ENCODE assay signal across 8 cellular contexts in genomic region chr6:151240861-151241642, GRCh38. TPM values are rescaled to one million over a fixed set of nuclear protein-coding genes. Genes with fewer than 3 reads are reported as not detected.
DNase-seq lines count a peak whose midpoint lies in the region; ATAC-seq, FAIRE-seq and TF ChIP-seq lines count a peak whose summit lies in the region.

No MANE protein-coding gene starts in this region.

- H3K4me3 ChIP-seq in heart right ventricle (peak overlapping the region; percentile 68 to 94 (median 77)), pancreas (peak overlapping the region; percentile 34 to 61 (median 37))

- DNase-seq in EL (peak; percentile 73), NCI-H1417 treated with DMSO at 0.1 percent for 48 hours (lab: John Stamatoyannopoulos, UW) (peak; percentile 41), heart right ventricle (peak; percentile 29 to 38), pancreas (peak; percentile 9 to 72 (median 37)), Kasumi-1 (lab: John Stamatoyannopoulos, UW) (no peak)

- intact Hi-C loops in heart right ventricle (cut with DNase I) (loop anchor here in 8 of 10 donors (2.0 to 10.0 kb wide), 8 partner anchors 56 to 226 kb away; no protein-coding TSS in a partner anchor), pancreas (cut with DNase I) (no loop called here)

- H3K27me3 ChIP-seq in heart right ventricle (peaks cover 0 to 57% (median 7%) of the 10 kb centered on the region in 7 donors), pancreas (peaks cover 0 to 4% (median 1%) of the 10 kb centered on the region in 4 donors)

- no peak for FAIRE-seq in pancreas (lab: Jason Lieb, UNC)

- 1% methylated on average over 63 of the region's 63 CpGs for WGBS in adipose tissue, 3 donors
- 1% methylated on average over 63 of the region's 63 CpGs for WGBS in heart right ventricle, 2 donors
- 2% methylated on average over 39 to 63 of the region's 63 CpGs for WGBS in pancreas, 2 donors

- no peaks in the 10 kb centered on the region for H3K9me3 ChIP-seq in heart right ventricle
- H3K9me3 ChIP-seq in pancreas, result no peaks in the 10 kb centered on the region

- H3K4me1 ChIP-seq in heart right ventricle, result peaks cover 4 to 32% (median 11%) of the 10 kb centered on the region in 9 donors
- H3K4me1 ChIP-seq in pancreas, result peaks cover 0 to 6% (median 0%) of the 10 kb centered on the region in 3 donors

- no peaks in the 10 kb centered on the region for H3K36me3 ChIP-seq in heart right ventricle
- H3K36me3 ChIP-seq in pancreas, result no peaks in the 10 kb centered on the region

- TF ChIP-seq CTCF in heart right ventricle (IDR thresholded peaks at IDR 0.05) (no peak), pancreas (IDR thresholded peaks at IDR 0.05) (no peak)

- H3K27ac ChIP-seq in adipose tissue (ENCODE audit: low read depth, low read length) (peak overlapping the region; percentile 72), heart right ventricle (peak overlapping the region; percentile 77 to 89 (median 84)), pancreas (peak overlapping the region in 2 of 4 donors; percentile 30 to 35)

- ATAC-seq in heart right ventricle, result peak; percentile 38 to 70 (median 45)
- peak; percentile 56 to 75 (median 74) for ATAC-seq in pancreas
- no peak for ATAC-seq in HG02973 (IDR thresholded peaks at IDR 0.05; ENCODE audit: unreplicated experiment)
- ATAC-seq in GM21737 (IDR thresholded peaks at IDR 0.05; ENCODE audit: unreplicated experiment), result no peak

RNA-seq across cellular contexts. Expression of gene AKAP12, which starts 1.3 kb away (rescaled TPM):
- polyA plus RNA-seq in adipose tissue, result 100 to 1,000 TPM in 1 of 3 donors, 10 to 100 TPM in 2; 13.4 to 146 (median 56.7) TPM
- total RNA-seq in heart right ventricle, result 10 to 100 TPM in 9 of 10 donors, 1 to 10 TPM in 1; 9.9 to 43.3 (median 13.2) TPM
- 1 to 10 TPM; 5.7 to 6.0 TPM for polyA plus RNA-seq in heart right ventricle
- 10 to 100 TPM in 2 of 6 donors, 1 to 10 TPM in 4; 2.4 to 13.2 (median 5.4) TPM for total RNA-seq in pancreas
- 1 to 10 TPM; 2.7 to 4.7 TPM for polyA plus RNA-seq in pancreas

Comparison
In these comparisons a context has a peak if more than half of its experiments do, and no peak if none do; other contexts are left out.
1. DNase-seq: peak in EL (single experiment), NCI-H1417 treated with DMSO at 0.1 percent for 48 hours (single experiment), heart right ventricle (2 of 2) and pancreas (6 of 6); none in Kasumi-1 (0 of 2).
2. ATAC-seq: peak in heart right ventricle (8 of 8) and pancreas (4 of 4); none in HG02973 (single experiment) and GM21737 (single experiment).
3. intact Hi-C loops: an anchor here in heart right ventricle (2.0 to 10.0 kb wide); none called in pancreas.